Comparison of ENCODE assay signal across 19 cellular contexts in the genomic region with DNA sequence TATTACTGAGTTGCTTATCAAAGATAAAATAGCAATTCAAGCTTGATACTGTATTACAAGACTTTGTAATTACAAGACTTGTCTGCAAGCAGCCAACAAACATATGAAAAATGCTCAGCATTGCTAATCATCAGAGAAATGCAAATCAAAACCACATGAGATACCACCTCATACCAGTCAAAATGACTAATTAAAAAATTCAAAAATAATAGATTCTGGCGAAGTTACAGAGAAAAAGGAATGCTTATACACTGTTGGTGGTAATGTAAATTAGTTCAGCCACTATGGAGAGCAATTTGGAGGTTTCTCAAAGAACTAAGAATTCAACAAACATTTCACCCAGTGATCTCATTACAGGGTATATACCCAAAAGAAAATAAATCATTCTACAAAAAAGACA.
"Had no signal": no experiment of that assay in that cellular context is flagged by ENCODE, and none has a peak within 500 bp of the region (broad histone marks: within the 10 kb centered on the region; RNA-seq: fewer than 3 reads in every experiment).

No MANE protein-coding gene starts in this region.

- DNase-seq: activated CD4-positive, alpha-beta T cell treated with anti-CD3 and anti-CD28 coated beads, Interleukin-2, amount 10 ng/mL, durations not matched to agents 24 days and 14 days; activated CD8-positive, alpha-beta memory T cell treated with anti-CD3 and anti-CD28 coated beads, Interleukin-2, amount 50 U/mL, for 4 hours; activated naive CD4-positive, alpha-beta T cell treated with anti-CD3 and anti-CD28 coated beads for 36 hours; activated T-cell treated with anti-CD3 and anti-CD28 coated beads, Interleukin-2, amount 50 U/mL, for 4 hours; body of pancreas; effector memory CD8-positive, alpha-beta T cell; esophagus squamous epithelium; gastrocnemius medialis; head of caudate nucleus; left ventricle myocardium inferior; mesenchymal stem cell; mucosa of descending colon; naive B cell; stimulated activated CD4-positive, alpha-beta T cell treated with anti-CD3 and anti-CD28 coated beads, Interleukin-2, amount 100 ng/mL, for 48 hours; stimulated activated naive CD8-positive, alpha-beta T cell treated with anti-CD3 and anti-CD28 coated beads, Interleukin-15, amount 100 ng/mL, for 72 hours; transverse colon had no signal

- H3K27ac ChIP-seq: body of pancreas, esophagus squamous epithelium, gastrocnemius medialis, left ventricle myocardium inferior, right atrium auricular region, suprapubic skin, transverse colon, vagina had no signal

- H3K4me3 ChIP-seq: body of pancreas, esophagus squamous epithelium, gastrocnemius medialis, left ventricle myocardium inferior, mucosa of descending colon, right atrium auricular region, suprapubic skin, transverse colon, vagina had no signal

- H3K27me3 ChIP-seq: body of pancreas, esophagus squamous epithelium, gastrocnemius medialis, right atrium auricular region, suprapubic skin, transverse colon, vagina had no signal

- H3K36me3 ChIP-seq: esophagus squamous epithelium, gastrocnemius medialis, left ventricle myocardium inferior, right atrium auricular region, suprapubic skin, transverse colon, vagina had no signal

- H3K9me3 ChIP-seq: body of pancreas, esophagus squamous epithelium had no signal

- H3K4me1 ChIP-seq: body of pancreas, esophagus squamous epithelium, gastrocnemius medialis, left ventricle myocardium inferior, right atrium auricular region, suprapubic skin, transverse colon, vagina had no signal

- ATAC-seq: body of pancreas; effector memory CD8-positive, alpha-beta T cell; gastrocnemius medialis; mucosa of descending colon; stimulated activated naive CD8-positive, alpha-beta T cell treated with anti-CD3 and anti-CD28 coated beads, Interleukin-15, amount 100 ng/mL, for 72 hours had no signal
